In genomic region chr2:197191177-197191947, GRCh38 we compare ENCODE assay signal across 8 cellular contexts.
A peak's percentile ranks its signal among the peaks of the same experiment; 100 is the strongest.
DNase-seq lines count a peak whose midpoint lies in the region; ATAC-seq, FAIRE-seq and TF ChIP-seq lines count a peak whose summit lies in the region.

No MANE protein-coding gene starts in this region.

- no peak overlapping the region for H3K4me3 ChIP-seq in colonic mucosa

- H3K36me3 ChIP-seq in colonic mucosa = no peaks in the 10 kb centered on the region

- no peak overlapping the region for H3K27ac ChIP-seq in colonic mucosa

- H3K9me3 ChIP-seq in colonic mucosa = no peaks in the 10 kb centered on the region

- H3K9ac ChIP-seq in colonic mucosa (ENCODE audit: low read depth in 2 of 2, low read length in 2 of 2) = no peak overlapping the region

- peak; percentile 73 for TF ChIP-seq CTCF in colonic mucosa (IDR thresholded peaks at IDR 0.05)

- no peaks in the 10 kb centered on the region for H3K27me3 ChIP-seq in colonic mucosa

- peak; percentile 76 for DNase-seq in CD1c-positive myeloid dendritic cell (ENCODE audit: extremely low spot score)
- DNase-seq in HuH-7.5 (ENCODE audit: low spot score) = peak; percentile 18
- peak; percentile 32 for DNase-seq in RCC 7860 (ENCODE audit: low spot score)
- DNase-seq in colonic mucosa = no peak
- DNase-seq in midbrain (lab: John Stamatoyannopoulos, UW) = peak; percentile 49

- ATAC-seq in GM18502 (IDR thresholded peaks at IDR 0.05; ENCODE audit: poor library complexity, unreplicated experiment) = peak; percentile 50
- ATAC-seq in GM19324 (IDR thresholded peaks at IDR 0.05; ENCODE audit: low FRiP score, unreplicated experiment) = no peak
- ATAC-seq in HG03354 (IDR thresholded peaks at IDR 0.05; ENCODE audit: poor library complexity, severe bottlenecking, unreplicated experiment) = no peak

- peak; percentile 86 for FAIRE-seq in RCC 7860 (lab: Jason Lieb, UNC)

- H3K4me1 ChIP-seq in colonic mucosa = no peaks in the 10 kb centered on the region

- intact Hi-C loops in colonic mucosa (cut with DNase I) = loop anchor here (2.0 kb wide), 2 partner anchors 119 to 187 kb away; partner anchors contain the start of gene ANKRD44
